In genomic region chr3:492586-493296, GRCh38 we compare ENCODE assay signal across 13 cellular contexts.
DNase-seq lines count a peak whose midpoint lies in the region; ATAC-seq lines count a peak whose summit lies in the region.
"Had no signal": no experiment of that assay in that cellular context is flagged by ENCODE, and none has a peak within 500 bp of the region (broad histone marks: within the 10 kb centered on the region; RNA-seq: fewer than 3 reads in every experiment).

No MANE protein-coding gene starts in this region.

- ATAC-seq in GM18517 (IDR thresholded peaks at IDR 0.05; ENCODE audit: unreplicated experiment) = peak; percentile 71
- peak; percentile 58 for ATAC-seq in GM21619 (IDR thresholded peaks at IDR 0.05; ENCODE audit: unreplicated experiment)
- peak; percentile 67 for ATAC-seq in HG03432 (IDR thresholded peaks at IDR 0.05; ENCODE audit: unreplicated experiment)
- peak; percentile 98 for ATAC-seq in left lobe of liver
- ATAC-seq in GM19023 (IDR thresholded peaks at IDR 0.05; ENCODE audit: unreplicated experiment) = no peak
- no peak for ATAC-seq in GM21528 (IDR thresholded peaks at IDR 0.05; ENCODE audit: low FRiP score, unreplicated experiment)

- DNase-seq in left lobe of liver (ENCODE audit: low spot score) = peak; percentile 46
- DNase-seq in stimulated activated CD4-positive, alpha-beta T cell treated with anti-CD3 and anti-CD28 coated beads, Interleukin-4, amount 100 ng/mL, for 4 hours = no peak
- no peak for DNase-seq in globus pallidus (ENCODE audit: low spot score)
- DNase-seq: activated CD4-positive, alpha-beta T cell treated with anti-CD3 and anti-CD28 coated beads, Interleukin-2, amount 50 U/mL, for 1 hour; activated naive CD4-positive, alpha-beta T cell treated with anti-CD3 and anti-CD28 coated beads for 36 hours; CD4-positive, alpha-beta memory T cell; GM23248; NCI-H1694 had no signal

Comparison
In these comparisons a context has a peak if more than half of its experiments do, and no peak if none do; other contexts are left out.
1. ATAC-seq: peak in GM18517 (single experiment), GM21619 (single experiment), HG03432 (single experiment) and left lobe of liver (single experiment); none in GM19023 (single experiment) and GM21528 (single experiment).